In the genomic region with DNA sequence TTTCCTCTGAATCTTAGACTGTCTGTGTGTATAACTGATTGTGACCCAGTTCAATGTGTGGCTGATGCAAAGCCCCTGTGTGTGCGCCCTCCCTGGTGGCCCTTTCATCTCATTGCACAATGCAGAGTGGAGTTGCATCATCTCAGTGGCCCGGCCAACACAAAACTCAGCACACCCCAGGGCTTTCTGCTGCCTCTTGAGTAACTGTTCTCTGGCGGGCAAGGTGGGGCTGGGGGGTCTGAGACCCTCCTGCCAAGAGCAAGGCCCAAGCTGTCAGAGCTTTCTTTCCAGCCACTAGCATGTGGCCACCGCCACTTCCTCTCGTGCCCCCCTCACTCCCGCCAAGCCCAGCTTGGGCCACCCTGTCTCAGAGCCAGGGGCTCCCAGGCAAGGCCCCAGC, we compare ENCODE assay signal across 1 cellular context.
A peak's percentile ranks its signal among the peaks of the same experiment; 100 is the strongest.
TF ChIP-seq lines count a peak whose summit lies in the region.

No MANE protein-coding gene starts in this region.

TF ChIP-seq in HepG2, 621 proteins besides CTCF, POLR2A, EP300 and RAD21 (continued from another document):
- TF ChIP-seq, protein P1, sequence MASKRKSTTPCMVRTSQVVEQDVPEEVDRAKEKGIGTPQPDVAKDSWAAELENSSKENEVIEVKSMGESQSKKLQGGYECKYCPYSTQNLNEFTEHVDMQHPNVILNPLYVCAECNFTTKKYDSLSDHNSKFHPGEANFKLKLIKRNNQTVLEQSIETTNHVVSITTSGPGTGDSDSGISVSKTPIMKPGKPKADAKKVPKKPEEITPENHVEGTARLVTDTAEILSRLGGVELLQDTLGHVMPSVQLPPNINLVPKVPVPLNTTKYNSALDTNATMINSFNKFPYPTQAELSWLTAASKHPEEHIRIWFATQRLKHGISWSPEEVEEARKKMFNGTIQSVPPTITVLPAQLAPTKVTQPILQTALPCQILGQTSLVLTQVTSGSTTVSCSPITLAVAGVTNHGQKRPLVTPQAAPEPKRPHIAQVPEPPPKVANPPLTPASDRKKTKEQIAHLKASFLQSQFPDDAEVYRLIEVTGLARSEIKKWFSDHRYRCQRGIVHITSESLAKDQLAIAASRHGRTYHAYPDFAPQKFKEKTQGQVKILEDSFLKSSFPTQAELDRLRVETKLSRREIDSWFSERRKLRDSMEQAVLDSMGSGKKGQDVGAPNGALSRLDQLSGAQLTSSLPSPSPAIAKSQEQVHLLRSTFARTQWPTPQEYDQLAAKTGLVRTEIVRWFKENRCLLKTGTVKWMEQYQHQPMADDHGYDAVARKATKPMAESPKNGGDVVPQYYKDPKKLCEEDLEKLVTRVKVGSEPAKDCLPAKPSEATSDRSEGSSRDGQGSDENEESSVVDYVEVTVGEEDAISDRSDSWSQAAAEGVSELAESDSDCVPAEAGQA (IDR thresholded peaks at IDR 0.05; ENCODE audit: low read depth) = no peak
- TF ChIP-seq, protein P1 (CRISPR knock-in tag; IDR thresholded peaks at IDR 0.05; ENCODE audit: borderline replicate concordance) = no peak
- TF ChIP-seq ARNT2 (CRISPR knock-in tag; IDR thresholded peaks at IDR 0.05; ENCODE audit: low read depth) (0 out of 2 replicates have a peak, but pooled peaks have one; percentile 19), ZNF335 (CRISPR knock-in tag; IDR thresholded peaks at IDR 0.05) (no peak), CEBPB (IDR thresholded peaks at IDR 0.05; ENCODE audit: borderline replicate concordance, low read depth, low read length) (peak; percentile 100), ARID2 (CRISPR knock-in tag; IDR thresholded peaks at IDR 0.05; ENCODE audit: borderline replicate concordance) (no peak), HIVEP1 (CRISPR knock-in tag; IDR thresholded peaks at IDR 0.05) (no peak), SIX1 (CRISPR knock-in tag; IDR thresholded peaks at IDR 0.05; ENCODE audit: borderline replicate concordance) (no peak), SOX13 (IDR thresholded peaks at IDR 0.05) (no peak), SOX13 (CRISPR knock-in tag; conservative IDR thresholded peaks at IDR 0.05 in 1 of 2, IDR thresholded peaks at IDR 0.05 in 1 of 2) (peak in 1 of 2 experiments; percentile 53; a peak in 1 of 4 replicates), SOX6 (IDR thresholded peaks at IDR 0.05) (no peak), SOX6 (CRISPR knock-in tag; IDR thresholded peaks at IDR 0.05) (peak; percentile 68), NFE2 (CRISPR knock-in tag; IDR thresholded peaks at IDR 0.05) (no peak), FOXC1 (CRISPR knock-in tag; IDR thresholded peaks at IDR 0.05; ENCODE audit: borderline replicate concordance) (no peak), MED1 (CRISPR knock-in tag; IDR thresholded peaks at IDR 0.05) (peak; percentile 68), SRF (IDR thresholded peaks at IDR 0.05; ENCODE audit: low read depth, low read length) (no peak), HMG20B (CRISPR knock-in tag; conservative IDR thresholded peaks at IDR 0.05) (0 out of 2 replicates have a peak, but pooled peaks have one; percentile 22), MIER3 (CRISPR knock-in tag; IDR thresholded peaks at IDR 0.05; ENCODE audit: borderline replicate concordance) (no peak), ZNF746 (CRISPR knock-in tag; IDR thresholded peaks at IDR 0.05) (peak; percentile 77; the same call in 1 of the 2 replicates), ZNF230 (CRISPR knock-in tag; IDR thresholded peaks at IDR 0.05) (no peak)
- TF ChIP-seq, protein P2, sequence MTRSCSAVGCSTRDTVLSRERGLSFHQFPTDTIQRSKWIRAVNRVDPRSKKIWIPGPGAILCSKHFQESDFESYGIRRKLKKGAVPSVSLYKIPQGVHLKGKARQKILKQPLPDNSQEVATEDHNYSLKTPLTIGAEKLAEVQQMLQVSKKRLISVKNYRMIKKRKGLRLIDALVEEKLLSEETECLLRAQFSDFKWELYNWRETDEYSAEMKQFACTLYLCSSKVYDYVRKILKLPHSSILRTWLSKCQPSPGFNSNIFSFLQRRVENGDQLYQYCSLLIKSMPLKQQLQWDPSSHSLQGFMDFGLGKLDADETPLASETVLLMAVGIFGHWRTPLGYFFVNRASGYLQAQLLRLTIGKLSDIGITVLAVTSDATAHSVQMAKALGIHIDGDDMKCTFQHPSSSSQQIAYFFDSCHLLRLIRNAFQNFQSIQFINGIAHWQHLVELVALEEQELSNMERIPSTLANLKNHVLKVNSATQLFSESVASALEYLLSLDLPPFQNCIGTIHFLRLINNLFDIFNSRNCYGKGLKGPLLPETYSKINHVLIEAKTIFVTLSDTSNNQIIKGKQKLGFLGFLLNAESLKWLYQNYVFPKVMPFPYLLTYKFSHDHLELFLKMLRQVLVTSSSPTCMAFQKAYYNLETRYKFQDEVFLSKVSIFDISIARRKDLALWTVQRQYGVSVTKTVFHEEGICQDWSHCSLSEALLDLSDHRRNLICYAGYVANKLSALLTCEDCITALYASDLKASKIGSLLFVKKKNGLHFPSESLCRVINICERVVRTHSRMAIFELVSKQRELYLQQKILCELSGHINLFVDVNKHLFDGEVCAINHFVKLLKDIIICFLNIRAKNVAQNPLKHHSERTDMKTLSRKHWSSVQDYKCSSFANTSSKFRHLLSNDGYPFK (CRISPR knock-in tag; IDR thresholded peaks at IDR 0.05; ENCODE audit: borderline replicate concordance) = 0 out of 2 replicates have a peak, but pooled peaks have one; percentile 19
- TF ChIP-seq, protein P3, sequence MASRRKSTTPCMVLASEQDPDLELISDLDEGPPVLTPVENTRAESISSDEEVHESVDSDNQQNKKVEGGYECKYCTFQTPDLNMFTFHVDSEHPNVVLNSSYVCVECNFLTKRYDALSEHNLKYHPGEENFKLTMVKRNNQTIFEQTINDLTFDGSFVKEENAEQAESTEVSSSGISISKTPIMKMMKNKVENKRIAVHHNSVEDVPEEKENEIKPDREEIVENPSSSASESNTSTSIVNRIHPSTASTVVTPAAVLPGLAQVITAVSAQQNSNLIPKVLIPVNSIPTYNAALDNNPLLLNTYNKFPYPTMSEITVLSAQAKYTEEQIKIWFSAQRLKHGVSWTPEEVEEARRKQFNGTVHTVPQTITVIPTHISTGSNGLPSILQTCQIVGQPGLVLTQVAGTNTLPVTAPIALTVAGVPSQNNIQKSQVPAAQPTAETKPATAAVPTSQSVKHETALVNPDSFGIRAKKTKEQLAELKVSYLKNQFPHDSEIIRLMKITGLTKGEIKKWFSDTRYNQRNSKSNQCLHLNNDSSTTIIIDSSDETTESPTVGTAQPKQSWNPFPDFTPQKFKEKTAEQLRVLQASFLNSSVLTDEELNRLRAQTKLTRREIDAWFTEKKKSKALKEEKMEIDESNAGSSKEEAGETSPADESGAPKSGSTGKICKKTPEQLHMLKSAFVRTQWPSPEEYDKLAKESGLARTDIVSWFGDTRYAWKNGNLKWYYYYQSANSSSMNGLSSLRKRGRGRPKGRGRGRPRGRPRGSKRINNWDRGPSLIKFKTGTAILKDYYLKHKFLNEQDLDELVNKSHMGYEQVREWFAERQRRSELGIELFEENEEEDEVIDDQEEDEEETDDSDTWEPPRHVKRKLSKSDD (CRISPR knock-in tag; IDR thresholded peaks at IDR 0.05; ENCODE audit: low read depth) = no peak
- TF ChIP-seq, protein P4, sequence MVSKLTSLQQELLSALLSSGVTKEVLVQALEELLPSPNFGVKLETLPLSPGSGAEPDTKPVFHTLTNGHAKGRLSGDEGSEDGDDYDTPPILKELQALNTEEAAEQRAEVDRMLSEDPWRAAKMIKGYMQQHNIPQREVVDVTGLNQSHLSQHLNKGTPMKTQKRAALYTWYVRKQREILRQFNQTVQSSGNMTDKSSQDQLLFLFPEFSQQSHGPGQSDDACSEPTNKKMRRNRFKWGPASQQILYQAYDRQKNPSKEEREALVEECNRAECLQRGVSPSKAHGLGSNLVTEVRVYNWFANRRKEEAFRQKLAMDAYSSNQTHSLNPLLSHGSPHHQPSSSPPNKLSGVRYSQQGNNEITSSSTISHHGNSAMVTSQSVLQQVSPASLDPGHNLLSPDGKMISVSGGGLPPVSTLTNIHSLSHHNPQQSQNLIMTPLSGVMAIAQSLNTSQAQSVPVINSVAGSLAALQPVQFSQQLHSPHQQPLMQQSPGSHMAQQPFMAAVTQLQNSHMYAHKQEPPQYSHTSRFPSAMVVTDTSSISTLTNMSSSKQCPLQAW (CRISPR knock-in tag; IDR thresholded peaks at IDR 0.05) = 0 out of 2 replicates have a peak, but pooled peaks have one; percentile 36
- TF ChIP-seq, protein P5, sequence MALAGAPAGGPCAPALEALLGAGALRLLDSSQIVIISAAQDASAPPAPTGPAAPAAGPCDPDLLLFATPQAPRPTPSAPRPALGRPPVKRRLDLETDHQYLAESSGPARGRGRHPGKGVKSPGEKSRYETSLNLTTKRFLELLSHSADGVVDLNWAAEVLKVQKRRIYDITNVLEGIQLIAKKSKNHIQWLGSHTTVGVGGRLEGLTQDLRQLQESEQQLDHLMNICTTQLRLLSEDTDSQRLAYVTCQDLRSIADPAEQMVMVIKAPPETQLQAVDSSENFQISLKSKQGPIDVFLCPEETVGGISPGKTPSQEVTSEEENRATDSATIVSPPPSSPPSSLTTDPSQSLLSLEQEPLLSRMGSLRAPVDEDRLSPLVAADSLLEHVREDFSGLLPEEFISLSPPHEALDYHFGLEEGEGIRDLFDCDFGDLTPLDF (CRISPR knock-in tag; IDR thresholded peaks at IDR 0.05) = no peak
- TF ChIP-seq, protein P6, sequence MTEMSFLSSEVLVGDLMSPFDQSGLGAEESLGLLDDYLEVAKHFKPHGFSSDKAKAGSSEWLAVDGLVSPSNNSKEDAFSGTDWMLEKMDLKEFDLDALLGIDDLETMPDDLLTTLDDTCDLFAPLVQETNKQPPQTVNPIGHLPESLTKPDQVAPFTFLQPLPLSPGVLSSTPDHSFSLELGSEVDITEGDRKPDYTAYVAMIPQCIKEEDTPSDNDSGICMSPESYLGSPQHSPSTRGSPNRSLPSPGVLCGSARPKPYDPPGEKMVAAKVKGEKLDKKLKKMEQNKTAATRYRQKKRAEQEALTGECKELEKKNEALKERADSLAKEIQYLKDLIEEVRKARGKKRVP (CRISPR knock-in tag; IDR thresholded peaks at IDR 0.05) = peak; percentile 94 to 100
- TF ChIP-seq, protein P7, sequence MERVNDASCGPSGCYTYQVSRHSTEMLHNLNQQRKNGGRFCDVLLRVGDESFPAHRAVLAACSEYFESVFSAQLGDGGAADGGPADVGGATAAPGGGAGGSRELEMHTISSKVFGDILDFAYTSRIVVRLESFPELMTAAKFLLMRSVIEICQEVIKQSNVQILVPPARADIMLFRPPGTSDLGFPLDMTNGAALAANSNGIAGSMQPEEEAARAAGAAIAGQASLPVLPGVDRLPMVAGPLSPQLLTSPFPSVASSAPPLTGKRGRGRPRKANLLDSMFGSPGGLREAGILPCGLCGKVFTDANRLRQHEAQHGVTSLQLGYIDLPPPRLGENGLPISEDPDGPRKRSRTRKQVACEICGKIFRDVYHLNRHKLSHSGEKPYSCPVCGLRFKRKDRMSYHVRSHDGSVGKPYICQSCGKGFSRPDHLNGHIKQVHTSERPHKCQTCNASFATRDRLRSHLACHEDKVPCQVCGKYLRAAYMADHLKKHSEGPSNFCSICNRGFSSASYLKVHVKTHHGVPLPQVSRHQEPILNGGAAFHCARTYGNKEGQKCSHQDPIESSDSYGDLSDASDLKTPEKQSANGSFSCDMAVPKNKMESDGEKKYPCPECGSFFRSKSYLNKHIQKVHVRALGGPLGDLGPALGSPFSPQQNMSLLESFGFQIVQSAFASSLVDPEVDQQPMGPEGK (CRISPR knock-in tag; IDR thresholded peaks at IDR 0.05) = peak; percentile 91
- TF ChIP-seq, protein P8, sequence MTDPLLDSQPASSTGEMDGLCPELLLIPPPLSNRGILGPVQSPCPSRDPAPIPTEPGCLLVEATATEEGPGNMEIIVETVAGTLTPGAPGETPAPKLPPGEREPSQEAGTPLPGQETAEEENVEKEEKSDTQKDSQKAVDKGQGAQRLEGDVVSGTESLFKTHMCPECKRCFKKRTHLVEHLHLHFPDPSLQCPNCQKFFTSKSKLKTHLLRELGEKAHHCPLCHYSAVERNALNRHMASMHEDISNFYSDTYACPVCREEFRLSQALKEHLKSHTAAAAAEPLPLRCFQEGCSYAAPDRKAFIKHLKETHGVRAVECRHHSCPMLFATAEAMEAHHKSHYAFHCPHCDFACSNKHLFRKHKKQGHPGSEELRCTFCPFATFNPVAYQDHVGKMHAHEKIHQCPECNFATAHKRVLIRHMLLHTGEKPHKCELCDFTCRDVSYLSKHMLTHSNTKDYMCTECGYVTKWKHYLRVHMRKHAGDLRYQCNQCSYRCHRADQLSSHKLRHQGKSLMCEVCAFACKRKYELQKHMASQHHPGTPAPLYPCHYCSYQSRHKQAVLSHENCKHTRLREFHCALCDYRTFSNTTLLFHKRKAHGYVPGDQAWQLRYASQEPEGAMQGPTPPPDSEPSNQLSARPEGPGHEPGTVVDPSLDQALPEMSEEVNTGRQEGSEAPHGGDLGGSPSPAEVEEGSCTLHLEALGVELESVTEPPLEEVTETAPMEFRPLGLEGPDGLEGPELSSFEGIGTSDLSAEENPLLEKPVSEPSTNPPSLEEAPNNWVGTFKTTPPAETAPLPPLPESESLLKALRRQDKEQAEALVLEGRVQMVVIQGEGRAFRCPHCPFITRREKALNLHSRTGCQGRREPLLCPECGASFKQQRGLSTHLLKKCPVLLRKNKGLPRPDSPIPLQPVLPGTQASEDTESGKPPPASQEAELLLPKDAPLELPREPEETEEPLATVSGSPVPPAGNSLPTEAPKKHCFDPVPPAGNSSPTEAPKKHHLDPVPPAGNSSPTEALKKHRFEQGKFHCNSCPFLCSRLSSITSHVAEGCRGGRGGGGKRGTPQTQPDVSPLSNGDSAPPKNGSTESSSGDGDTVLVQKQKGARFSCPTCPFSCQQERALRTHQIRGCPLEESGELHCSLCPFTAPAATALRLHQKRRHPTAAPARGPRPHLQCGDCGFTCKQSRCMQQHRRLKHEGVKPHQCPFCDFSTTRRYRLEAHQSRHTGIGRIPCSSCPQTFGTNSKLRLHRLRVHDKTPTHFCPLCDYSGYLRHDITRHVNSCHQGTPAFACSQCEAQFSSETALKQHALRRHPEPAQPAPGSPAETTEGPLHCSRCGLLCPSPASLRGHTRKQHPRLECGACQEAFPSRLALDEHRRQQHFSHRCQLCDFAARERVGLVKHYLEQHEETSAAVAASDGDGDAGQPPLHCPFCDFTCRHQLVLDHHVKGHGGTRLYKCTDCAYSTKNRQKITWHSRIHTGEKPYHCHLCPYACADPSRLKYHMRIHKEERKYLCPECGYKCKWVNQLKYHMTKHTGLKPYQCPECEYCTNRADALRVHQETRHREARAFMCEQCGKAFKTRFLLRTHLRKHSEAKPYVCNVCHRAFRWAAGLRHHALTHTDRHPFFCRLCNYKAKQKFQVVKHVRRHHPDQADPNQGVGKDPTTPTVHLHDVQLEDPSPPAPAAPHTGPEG (CRISPR knock-in tag; IDR thresholded peaks at IDR 0.05) = no peak
